ENCODE assay signal across 21 cellular contexts in genomic region chr2:83016343-83017110, GRCh38.
"Had no signal": no experiment of that assay in that cellular context is flagged by ENCODE, and none has a peak within 500 bp of the region (broad histone marks: within the 10 kb centered on the region; RNA-seq: fewer than 3 reads in every experiment).

No MANE protein-coding gene starts in this region.

- FAIRE-seq: colon, pancreas had no signal

- ATAC-seq: gastroesophageal sphincter; heart left ventricle; naive thymus-derived CD8-positive, alpha-beta T cell; pancreas; stimulated activated memory B cell treated with anti-CD40 and anti-IgM and Interleukin-4, amounts not matched to agents 10 μg/mL and 1 μg/mL and 100 μg/mL, for 72 hours had no signal

- H3K4me1 Mint-ChIP-seq: immature natural killer cell; naive thymus-derived CD8-positive, alpha-beta T cell; stimulated activated memory B cell treated with anti-CD40 and anti-IgM and Interleukin-4, amounts not matched to agents 10 μg/mL and 1 μg/mL and 100 μg/mL, for 72 hours had no signal

- DNase-seq: activated CD4-positive, alpha-beta memory T cell treated with anti-CD3 and anti-CD28 coated beads for 36 hours; activated CD4-positive, alpha-beta T cell treated with anti-CD3 and anti-CD28 coated beads for 1 hour; activated T-cell treated with anti-CD3 and anti-CD28 coated beads for 4 hours; amniotic stem cell; caudate nucleus; dorsolateral prefrontal cortex; erythroblast; heart left ventricle; immature natural killer cell; naive thymus-derived CD8-positive, alpha-beta T cell; pancreas; sigmoid colon; stimulated activated CD4-positive, alpha-beta T cell treated with anti-CD3 and anti-CD28 coated beads, Interleukin-4, amount 100 ng/mL, for 4 hours; T1000; testis had no signal

- H3K27ac Mint-ChIP-seq: activated CD4-positive, alpha-beta memory T cell treated with anti-CD3 and anti-CD28 coated beads for 36 hours; activated naive CD8-positive, alpha-beta T cell; immature natural killer cell; naive thymus-derived CD8-positive, alpha-beta T cell; stimulated activated memory B cell treated with anti-CD40 and anti-IgM and Interleukin-4, amounts not matched to agents 10 μg/mL and 1 μg/mL and 100 μg/mL, for 72 hours; type B pancreatic cell had no signal

- H3K27me3 Mint-ChIP-seq: activated CD4-positive, alpha-beta memory T cell treated with anti-CD3 and anti-CD28 coated beads for 36 hours; activated naive CD8-positive, alpha-beta T cell; naive thymus-derived CD8-positive, alpha-beta T cell; stimulated activated memory B cell treated with anti-CD40 and anti-IgM and Interleukin-4, amounts not matched to agents 10 μg/mL and 1 μg/mL and 100 μg/mL, for 72 hours; type B pancreatic cell had no signal

- H3K36me3 Mint-ChIP-seq: activated CD4-positive, alpha-beta memory T cell treated with anti-CD3 and anti-CD28 coated beads for 36 hours; activated naive CD8-positive, alpha-beta T cell; immature natural killer cell; naive thymus-derived CD8-positive, alpha-beta T cell; stimulated activated memory B cell treated with anti-CD40 and anti-IgM and Interleukin-4, amounts not matched to agents 10 μg/mL and 1 μg/mL and 100 μg/mL, for 72 hours; type B pancreatic cell had no signal

- H3K4me3 ChIP-seq: dorsolateral prefrontal cortex, gastroesophageal sphincter, heart left ventricle, pancreas, sigmoid colon, testis had no signal

- H3K9me3 Mint-ChIP-seq: type B pancreatic cell had no signal

- H3K4me3 Mint-ChIP-seq: activated CD4-positive, alpha-beta memory T cell treated with anti-CD3 and anti-CD28 coated beads for 36 hours; activated naive CD8-positive, alpha-beta T cell; immature natural killer cell; naive thymus-derived CD8-positive, alpha-beta T cell; stimulated activated memory B cell treated with anti-CD40 and anti-IgM and Interleukin-4, amounts not matched to agents 10 μg/mL and 1 μg/mL and 100 μg/mL, for 72 hours; type B pancreatic cell had no signal

- H3K27ac ChIP-seq: dorsolateral prefrontal cortex, gastroesophageal sphincter, heart left ventricle, neutrophil, pancreas, sigmoid colon, testis had no signal

- H3K4me1 ChIP-seq: gastroesophageal sphincter, heart left ventricle, pancreas, sigmoid colon, testis had no signal

- H3K9me3 ChIP-seq: gastroesophageal sphincter, heart left ventricle, neutrophil, pancreas, sigmoid colon, testis had no signal

- H3K27me3 ChIP-seq: dorsolateral prefrontal cortex, gastroesophageal sphincter, heart left ventricle, neutrophil, pancreas, sigmoid colon, testis had no signal

- H3K36me3 ChIP-seq: gastroesophageal sphincter, heart left ventricle, neutrophil, pancreas, sigmoid colon had no signal
